Comparison of ENCODE assay signal across 11 cellular contexts in the genomic region with DNA sequence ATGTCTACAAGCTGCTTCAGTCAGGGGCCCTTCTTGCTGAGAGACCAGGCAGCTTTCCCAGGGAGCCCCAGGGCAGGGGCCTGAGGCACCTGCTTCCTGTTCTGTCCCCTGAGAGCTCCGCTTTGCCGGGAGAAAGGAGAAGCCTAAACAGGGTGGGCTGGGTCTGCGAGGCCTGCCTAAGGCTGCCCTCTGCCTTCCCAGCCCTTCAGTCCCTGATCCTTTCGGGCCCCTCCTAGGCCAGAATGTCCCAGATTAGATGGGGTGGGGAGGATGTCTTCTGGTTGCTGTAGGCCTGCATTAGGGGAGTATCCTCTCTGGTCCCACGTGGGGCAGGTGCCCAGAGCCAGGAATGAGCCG.
DNase-seq lines count a peak whose midpoint lies in the region; ATAC-seq and TF ChIP-seq lines count a peak whose summit lies in the region.
"Had no signal": no experiment of that assay in that cellular context is flagged by ENCODE, and none has a peak within 500 bp of the region (broad histone marks: within the 10 kb centered on the region; RNA-seq: fewer than 3 reads in every experiment).

No MANE protein-coding gene starts in this region.

- no peak for TF ChIP-seq CTCF in gastroesophageal sphincter (IDR thresholded peaks at IDR 0.05)
- TF ChIP-seq CTCF in smooth muscle cell (IDR thresholded peaks at IDR 0.05; ENCODE audit: borderline replicate concordance, insufficient read depth, poor library complexity, severe bottlenecking): no peak

- H3K4me2 ChIP-seq in smooth muscle cell: peak overlapping the region; percentile 84

- H3K9me3 ChIP-seq in gastroesophageal sphincter: no peaks in the 10 kb centered on the region
- H3K9me3 ChIP-seq in smooth muscle cell (replicated peaks; ENCODE audit: low read depth): no peaks in the 10 kb centered on the region

- TF ChIP-seq POLR2A in gastroesophageal sphincter (IDR thresholded peaks at IDR 0.05): no peak

- 40% methylated on average over 1 of the region's 6 CpGs; no CpG with 5 or more reads in 1 of the 2 donors for WGBS in gastroesophageal sphincter (ENCODE audit: low coverage in 1 of 2), 2 donors
- WGBS in smooth muscle cell (ENCODE audit: low lambda C conversion rate): 30% methylated on average over 6 of the region's 6 CpGs

- peaks cover 18% of the 10 kb centered on the region for H3K79me2 ChIP-seq in smooth muscle cell (ENCODE audit: low read depth)

- no peak for TF ChIP-seq EP300 in gastroesophageal sphincter (IDR thresholded peaks at IDR 0.05)

- ATAC-seq in gastroesophageal sphincter (no peak), GM18867 (IDR thresholded peaks at IDR 0.05; ENCODE audit: unreplicated experiment) (no peak), HG02610 (IDR thresholded peaks at IDR 0.05; ENCODE audit: unreplicated experiment) (no peak)
- ATAC-seq: activated CD8-positive, alpha-beta T cell treated with anti-CD3 and anti-CD28 coated beads for 36 hours had no signal

- no peak overlapping the region for H3K9ac ChIP-seq in smooth muscle cell (ENCODE audit: low read depth)

- H3K27ac ChIP-seq in gastroesophageal sphincter: peak overlapping the region in 3 of 4 donors; percentile 63 to 73 (median 67)
- H3K27ac ChIP-seq in smooth muscle cell (ENCODE audit: low read depth): no peak overlapping the region

- H3K27me3 ChIP-seq in gastroesophageal sphincter: no peaks in the 10 kb centered on the region
- no peaks in the 10 kb centered on the region for H3K27me3 ChIP-seq in smooth muscle cell (ENCODE audit: low read depth)

- DNase-seq in NCI-H1417 (lab: John Stamatoyannopoulos, UW) (peak in 2 of 3 experiments; percentile 24 to 66), NCI-H1417 treated with DMSO at 0.1 percent for 48 hours (lab: John Stamatoyannopoulos, UW) (no peak), NCI-H69 (lab: John Stamatoyannopoulos, UW) (peak; percentile 82), smooth muscle cell (lab: John Stamatoyannopoulos, UW; ENCODE audit: unreplicated experiment) (no peak)
- no peak for DNase-seq in stimulated activated CD4-positive, alpha-beta T cell treated with anti-CD3 and anti-CD28 coated beads, Interleukin-1b, Interleukin-23, amount 100 ng/mL, for 48 hours
- DNase-seq: activated CD8-positive, alpha-beta T cell treated with anti-CD3 and anti-CD28 coated beads for 36 hours; effector CD4-positive, alpha-beta T cell; Kasumi-1 had no signal

- H4K20me1 ChIP-seq in smooth muscle cell (ENCODE audit: low read depth): peaks cover 60% of the 10 kb centered on the region

- H3F3A ChIP-seq in smooth muscle cell (ENCODE audit: low read depth): peaks cover 4% of the 10 kb centered on the region

- no peak overlapping the region for H2AFZ ChIP-seq in smooth muscle cell (ENCODE audit: low read depth)

- H3K36me3 ChIP-seq in gastroesophageal sphincter: no peaks in the 10 kb centered on the region
- H3K36me3 ChIP-seq in smooth muscle cell (ENCODE audit: low read depth): no peaks in the 10 kb centered on the region

- H3K4me1 ChIP-seq in gastroesophageal sphincter (peaks cover 0 to 88% (median 59%) of the 10 kb centered on the region in 3 donors), smooth muscle cell (ENCODE audit: low read depth) (peaks cover 68% of the 10 kb centered on the region)

- H3K4me3 ChIP-seq in gastroesophageal sphincter: peak overlapping the region in 1 of 2 donors; percentile 29
- peak overlapping the region; percentile 38 for H3K4me3 ChIP-seq in smooth muscle cell

Comparison
In these comparisons a context has a peak if more than half of its experiments do, and no peak if none do; other contexts are left out.
1. DNase-seq: peak in NCI-H1417 (2 of 3) and NCI-H69 (single experiment); none in NCI-H1417 treated with DMSO at 0.1 percent for 48 hours (single experiment), smooth muscle cell (single experiment) and stimulated activated CD4-positive, alpha-beta T cell treated with anti-CD3 and anti-CD28 coated beads, Interleukin-1b, Interleukin-23, amount 100 ng/mL, for 48 hours (single experiment).